In the genomic region with DNA sequence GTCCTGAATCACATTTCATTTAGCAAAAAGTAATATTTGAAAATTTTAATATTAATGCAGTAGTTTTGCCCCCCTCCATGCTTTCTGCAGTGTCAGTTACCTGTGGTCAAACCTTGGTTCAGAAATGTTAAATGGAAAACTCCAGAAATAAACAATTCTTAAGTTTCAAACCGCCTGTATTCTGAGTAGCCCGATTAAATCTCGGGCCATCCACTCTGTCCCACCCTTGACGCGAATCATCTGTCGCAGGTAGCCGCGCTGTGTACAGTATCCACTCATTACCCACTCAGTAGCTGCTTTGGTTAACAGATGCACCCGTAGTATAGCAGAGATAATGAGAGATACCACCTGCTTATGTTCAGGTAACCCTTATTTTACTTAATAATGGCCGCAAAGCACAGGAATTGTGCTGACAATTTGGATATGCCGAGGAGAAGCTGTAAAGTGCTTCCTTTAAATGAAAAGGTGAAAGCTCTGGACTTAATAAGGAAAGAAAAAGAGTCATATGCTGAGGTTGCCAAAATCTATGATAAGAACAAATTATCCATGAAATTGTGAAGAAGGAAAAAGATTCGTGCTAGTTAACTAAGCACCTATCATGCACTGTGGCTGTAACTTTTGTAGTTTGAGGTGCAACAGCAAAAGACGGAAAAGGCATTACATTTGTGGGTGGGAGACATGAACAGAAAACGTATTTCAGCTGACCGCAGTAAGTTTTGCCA, we compare ENCODE assay signal across 8 cellular contexts. TPM values are rescaled to one million over a fixed set of nuclear protein-coding genes. Genes with fewer than 3 reads are reported as not detected.
A peak's percentile ranks its signal among the peaks of the same experiment; 100 is the strongest.
DNase-seq lines count a peak whose midpoint lies in the region; ATAC-seq, FAIRE-seq and TF ChIP-seq lines count a peak whose summit lies in the region.

No MANE protein-coding gene starts in this region.

- no peak for TF ChIP-seq CTCF in HepG2 (CRISPR knock-in tag; IDR thresholded peaks at IDR 0.05)
- no peak for TF ChIP-seq CTCF in upper lobe of left lung (IDR thresholded peaks at IDR 0.05)

- peaks cover 41% of the 10 kb centered on the region for H3K4me1 Mint-ChIP-seq in activated naive CD4-positive, alpha-beta T cell treated with anti-CD3 and anti-CD28 coated beads, Interleukin-2, amount 10 ng/mL, durations not matched to agents 7 days and 5 days

- BruUV-seq in HepG2 (replicated peaks; lab: Mats Ljungman, UMichigan), result TSS peak; percentile 99

- H4K20me1 ChIP-seq in HepG2 (ENCODE audit: insufficient read depth, low read length), result no peaks in the 10 kb centered on the region

- peak; percentile 30 for FAIRE-seq in HepG2 (lab: Jason Lieb, UNC)

- peak overlapping the region; percentile 83 for H3K4me2 ChIP-seq in HepG2 (ENCODE audit: low read depth, low read length)

- CTCF ChIA-PET in activated naive CD4-positive, alpha-beta T cell treated with anti-CD3 and anti-CD28 coated beads, Interleukin-2, amount 10 ng/mL, durations not matched to agents 7 days and 5 days (lab: Charles Lee), result interaction anchor here (2.0 kb wide), 1 partner anchor 14 kb away, joined by 6 read pairs; no protein-coding TSS in a partner anchor
- CTCF ChIA-PET in HepG2 (lab: Yijun Ruan, JAX; ENCODE audit: low intra/inter-chr PET ratio, low total read pairs), result no interaction called here

- H3K27me3 ChIP-seq in HepG2 (ENCODE audit: control insufficient read depth in 1 of 2, insufficient read depth in 2 of 2, low read length in 2 of 2), result peaks cover 0 to 4% of the 10 kb centered on the region in 2 experiments; a peak in 1 of 5 replicates
- H3K27me3 ChIP-seq in upper lobe of left lung, result no peaks in the 10 kb centered on the region

- no peaks in the 10 kb centered on the region for H3K9me3 Mint-ChIP-seq in activated naive CD4-positive, alpha-beta T cell treated with anti-CD3 and anti-CD28 coated beads, Interleukin-2, amount 10 ng/mL, durations not matched to agents 7 days and 5 days
- peaks cover 0 to 4% of the 10 kb centered on the region in 2 donors for H3K9me3 Mint-ChIP-seq in activated naive CD4-positive, alpha-beta T cell treated with anti-CD3 and anti-CD28 coated beads, Interleukin-2, amount 50 U/mL, for 72 hours

- H2AFZ ChIP-seq in HepG2 (ENCODE audit: low read length), result peak overlapping the region; percentile 17

- 65% methylated on average over 15 of the region's 15 CpGs for WGBS in HepG2 (ENCODE audit: low lambda C conversion rate)
- 37% methylated on average over 15 of the region's 15 CpGs for WGBS in upper lobe of left lung, 2 donors

- peak overlapping the region; percentile 95 for H3K9ac ChIP-seq in HepG2 (ENCODE audit: insufficient read depth, low read depth, low read length)

- intact Hi-C loops in HepG2 (cut with micrococcal nuclease; ENCODE audit: unreplicated experiment), result loop anchor here (5.0 to 10.0 kb wide), 3 partner anchors 170 to 1590 kb away; a partner anchor contains a TSS

- TF ChIP-seq POLR2A in HepG2 (IDR thresholded peaks at IDR 0.05; ENCODE audit: insufficient read depth in 1 of 2, low read depth in 2 of 2, low read length in 2 of 2) (no peak), upper lobe of left lung (IDR thresholded peaks at IDR 0.05) (no peak)

- no peaks in the 10 kb centered on the region for H3K9me3 ChIP-seq in HepG2 (ENCODE audit: low read length)
- H3K9me3 ChIP-seq in upper lobe of left lung, result no peaks in the 10 kb centered on the region

- H3K36me3 Mint-ChIP-seq in activated naive CD4-positive, alpha-beta T cell treated with anti-CD3 and anti-CD28 coated beads, Interleukin-2, amount 10 ng/mL, durations not matched to agents 7 days and 5 days, result peaks cover 8% of the 10 kb centered on the region
- peaks cover 6 to 8% of the 10 kb centered on the region in 2 donors for H3K36me3 Mint-ChIP-seq in activated naive CD4-positive, alpha-beta T cell treated with anti-CD3 and anti-CD28 coated beads, Interleukin-2, amount 50 U/mL, for 72 hours

- no peak for ATAC-seq in activated naive CD4-positive, alpha-beta T cell treated with anti-CD3 and anti-CD28 coated beads, Interleukin-2, amount 50 U/mL, for 72 hours
- ATAC-seq in HepG2, result no peak
- no peak for ATAC-seq in upper lobe of left lung (ENCODE audit: low FRiP score in 2 of 2)
- no peak for ATAC-seq in GM19397 (IDR thresholded peaks at IDR 0.05; ENCODE audit: unreplicated experiment)

- H3K36me3 ChIP-seq in HepG2 (replicated peaks in 1 of 2; ENCODE audit: control insufficient read depth in 1 of 2, insufficient read depth in 2 of 2, low read length in 2 of 2) (no peaks in the 10 kb centered on the region), upper lobe of left lung (no peaks in the 10 kb centered on the region)

- peak overlapping the region; percentile 33 to 90 (median 87) for H3K4me3 ChIP-seq in HepG2 (replicated peaks in 1 of 3; ENCODE audit: insufficient read depth in 1 of 3, low read depth in 2 of 3, low read length in 3 of 3)
- peak overlapping the region in 3 of 4 donors; percentile 80 to 89 (median 88) for H3K4me3 ChIP-seq in upper lobe of left lung

- TF ChIP-seq RAD21 in HepG2 (CRISPR knock-in tag; IDR thresholded peaks at IDR 0.05), result no peak

- peaks cover 18% of the 10 kb centered on the region for H3K27me3 Mint-ChIP-seq in activated naive CD4-positive, alpha-beta T cell treated with anti-CD3 and anti-CD28 coated beads, Interleukin-2, amount 10 ng/mL, durations not matched to agents 7 days and 5 days

- POLR2A ChIA-PET in HepG2 (lab: Yijun Ruan, JAX), result interaction anchor here (0.9 to 2.6 kb wide), 8 partner anchors 9 to 637 kb away, joined by 3 to 14 read pairs (median 5); a partner anchor contains a TSS

- H3K79me2 ChIP-seq in HepG2 (ENCODE audit: insufficient read depth, low read length), result peaks cover 17% of the 10 kb centered on the region

- DNase-seq in activated naive CD4-positive, alpha-beta T cell treated with anti-CD3 and anti-CD28 coated beads, Interleukin-2, amount 10 ng/mL, durations not matched to agents 7 days and 5 days, result no peak
- no peak for DNase-seq in activated naive CD4-positive, alpha-beta T cell (lab: John Stamatoyannopoulos, UW)
- DNase-seq in activated naive CD4-positive, alpha-beta T cell treated with anti-CD3 and anti-CD28 coated beads, Interleukin-2, amount 50 U/mL, for 72 hours (ENCODE audit: low spot score in 2 of 2), result no peak
- no peak for DNase-seq in HepG2 (ENCODE audit: low spot score)
- DNase-seq in upper lobe of left lung, result no peak
- DNase-seq in DMS153 treated with DMSO at 0.1 percent for 48 hours (lab: John Stamatoyannopoulos, UW; ENCODE audit: unreplicated experiment), result no peak
- DNase-seq in COLO668 (lab: John Stamatoyannopoulos, UW; ENCODE audit: unreplicated experiment), result no peak

- TF ChIP-seq EP300 in HepG2 (IDR thresholded peaks at IDR 0.05; ENCODE audit: low read depth in 2 of 2, low read length in 2 of 2) (no peak), HepG2 (CRISPR knock-in tag; IDR thresholded peaks at IDR 0.05; ENCODE audit: borderline replicate concordance) (no peak), upper lobe of left lung (IDR thresholded peaks at IDR 0.05) (no peak)

- peak overlapping the region; percentile 95 for H3K27ac Mint-ChIP-seq in activated naive CD4-positive, alpha-beta T cell treated with anti-CD3 and anti-CD28 coated beads, Interleukin-2, amount 10 ng/mL, durations not matched to agents 7 days and 5 days
- peak overlapping the region; percentile 99 to 100 for H3K27ac Mint-ChIP-seq in activated naive CD4-positive, alpha-beta T cell treated with anti-CD3 and anti-CD28 coated beads, Interleukin-2, amount 50 U/mL, for 72 hours

- in situ Hi-C loops in HepG2 (cut with HindIII; ENCODE audit: extremely low pct_ligation_motif_present, low pct_unique_long_range_greater_than_20kb), result no loop called here

- H3K27ac ChIP-seq in HepG2 (ENCODE audit: extremely low read length, insufficient read depth, low read length), result peak overlapping the region; percentile 99
- peak overlapping the region; percentile 98 to 99 (median 99) for H3K27ac ChIP-seq in upper lobe of left lung

- H3K4me1 ChIP-seq in HepG2 (ENCODE audit: insufficient read depth, low read length) (peaks cover 36% of the 10 kb centered on the region), upper lobe of left lung (peaks cover 19 to 27% (median 23%) of the 10 kb centered on the region in 4 donors)

- H3K4me3 Mint-ChIP-seq in activated naive CD4-positive, alpha-beta T cell treated with anti-CD3 and anti-CD28 coated beads, Interleukin-2, amount 10 ng/mL, durations not matched to agents 7 days and 5 days, result peak overlapping the region; percentile 72

TF ChIP-seq in HepG2, 621 proteins besides CTCF, POLR2A, EP300 and RAD21 (continues in another document):
- TF ChIP-seq FOXA1 (IDR thresholded peaks at IDR 0.05), result no peak
- no peak for TF ChIP-seq FOXA1 (CRISPR knock-in tag; IDR thresholded peaks at IDR 0.05)
- no peak for TF ChIP-seq PPARG (CRISPR knock-in tag; conservative IDR thresholded peaks at IDR 0.05)
- no peak for TF ChIP-seq ZNF670 (CRISPR knock-in tag; IDR thresholded peaks at IDR 0.05; ENCODE audit: borderline replicate concordance)

RNA-seq across cellular contexts. Expression of a gene that starts 0.9 kb away (rescaled TPM):
- total RNA-seq in activated naive CD4-positive, alpha-beta T cell treated with anti-CD3 and anti-CD28 coated beads, Interleukin-2, amount 50 U/mL, for 72 hours, result 10 to 100 TPM; 11.4 to 16.3 TPM
- 4.9 and 6.3 TPM in 2 replicates for total RNA-seq in HepG2 (2016; rRNA removed; fragmentation: Illumina TruSeq; extraction: Trizol)
- 0.81 and 0.97 TPM in 2 replicates for total RNA-seq in HepG2 (2016; cell fraction: cytosol; rRNA removed; fragmentation: Illumina TruSeq; extraction: Trizol; ENCODE audit: low read depth)
- total RNA-seq in HepG2 (2016; cell fraction: insoluble cytoplasmic fraction; rRNA removed; fragmentation: Illumina TruSeq; extraction: Trizol), result 5.9 and 6.5 TPM in 2 replicates
- 1.8 and 1.9 TPM in 2 replicates for total RNA-seq in HepG2 (2016; cell fraction: membrane; rRNA removed; fragmentation: Illumina TruSeq; extraction: Trizol)
- 8.7 and 9.9 TPM in 2 replicates for total RNA-seq in HepG2 (2016; cell fraction: nucleus; rRNA removed; fragmentation: Illumina TruSeq; extraction: Trizol)
- polyA plus RNA-seq in HepG2 (2011; rRNA removed), result 3.1 and 3.3 TPM in 2 replicates
- polyA plus RNA-seq in HepG2 (2011; cell fraction: cytosol; rRNA removed), result 1.6 and 2.4 TPM in 2 replicates
- 3.5 and 4.7 TPM in 2 replicates for polyA plus RNA-seq in HepG2 (2011; cell fraction: nucleus; rRNA removed)
- 2.6 and 2.9 TPM in 2 replicates for polyA plus RNA-seq in HepG2 (2012)
- 0.25 and 0.34 TPM in 2 replicates for polyA plus RNA-seq in HepG2 (2016; cell fraction: cytosol; fragmentation: Illumina TruSeq; extraction: Trizol; ENCODE audit: low read depth)
- 4.7 and 4.9 TPM in 2 replicates for polyA plus RNA-seq in HepG2 (2016; cell fraction: insoluble cytoplasmic fraction; fragmentation: Illumina TruSeq; extraction: Trizol; ENCODE audit: low read depth)
- 0.63 and 0.68 TPM in 2 replicates for polyA plus RNA-seq in HepG2 (2016; cell fraction: membrane; fragmentation: Illumina TruSeq; extraction: Trizol; ENCODE audit: low read depth)
- 7.0 and 8.1 TPM in 2 replicates for polyA plus RNA-seq in HepG2 (2016; cell fraction: nucleus; fragmentation: Illumina TruSeq; extraction: Trizol; ENCODE audit: insufficient read depth, low read depth)
- polyA minus RNA-seq in HepG2 (2011; rRNA and poly(A)+ RNA removed; ENCODE audit: low replicate concordance), result 4.8 and 7.2 TPM in 2 replicates
- polyA minus RNA-seq in HepG2 (2011; cell fraction: cytosol; rRNA and poly(A)+ RNA removed), result 1.9 and 2.0 TPM in 2 replicates
- polyA minus RNA-seq in HepG2 (2011; cell fraction: nucleus; rRNA and poly(A)+ RNA removed), result 14.9 and 18.6 TPM in 2 replicates
- total RNA-seq in upper lobe of left lung, result 10 to 100 TPM in 4 of 6 donors, 1 to 10 TPM in 2; 6.4 to 15.1 (median 10.7) TPM
